In the genomic region with DNA sequence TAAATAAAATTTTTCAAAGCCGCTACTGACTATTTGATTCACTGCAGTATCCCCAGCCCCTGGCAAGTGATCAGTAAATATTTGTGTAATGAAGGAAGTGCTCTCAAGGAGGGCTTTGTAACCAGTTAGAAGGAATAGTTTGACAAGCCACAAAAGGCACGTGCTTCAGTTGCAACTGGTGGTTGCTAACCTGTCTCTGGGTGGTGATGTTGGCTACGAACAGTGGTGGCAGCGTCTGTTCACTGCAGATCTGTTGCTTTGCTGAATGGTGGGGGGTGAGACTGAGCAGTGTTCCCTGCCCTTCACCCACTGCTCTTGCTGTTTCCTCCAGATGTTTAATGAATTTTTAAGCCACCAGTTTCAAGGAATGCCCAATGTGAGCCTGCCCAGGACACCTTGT, we compare ENCODE assay signal across 19 cellular contexts.
DNase-seq lines count a peak whose midpoint lies in the region; ATAC-seq, FAIRE-seq and TF ChIP-seq lines count a peak whose summit lies in the region.
"Had no signal": no experiment of that assay in that cellular context is flagged by ENCODE, and none has a peak within 500 bp of the region (broad histone marks: within the 10 kb centered on the region; RNA-seq: fewer than 3 reads in every experiment).

No MANE protein-coding gene starts in this region.

- DNase-seq in AG20443 (ENCODE audit: low spot score) (peak; percentile 36), GM23248 (peak; percentile 9), NCI-H2196 (lab: John Stamatoyannopoulos, UW; ENCODE audit: unreplicated experiment) (peak; percentile 47), H1 (ENCODE audit: low read depth in 1 of 2, low spot score in 2 of 2) (no peak), CD14-positive monocyte (ENCODE audit: low spot score) (no peak), T-helper 2 cell (no peak)
- DNase-seq: activated CD4-positive, alpha-beta T cell treated with anti-CD3 and anti-CD28 coated beads, Interleukin-2, amount 50 U/mL, for 48 hours; central memory CD4-positive, alpha-beta T cell; MV-4-11; NCI-H2227 treated with DMSO at 0.1 percent for 48 hours had no signal

- H3K27ac ChIP-seq in GM23248 (no peak overlapping the region), H1 (ENCODE audit: low read depth, low read length) (no peak overlapping the region)
- H3K27ac ChIP-seq: gastroesophageal sphincter, neutrophil, right atrium auricular region, SK-N-MC had no signal

- TF ChIP-seq CTCF in H1 (IDR thresholded peaks at IDR 0.05; ENCODE audit: control extremely low read depth in 1 of 3, insufficient read depth in 1 of 3, low read depth in 1 of 3, low read length in 3 of 3) (peak in 2 of 3 experiments; percentile 12 to 32; a peak in 2 of 4 replicates), CD14-positive monocyte (IDR thresholded peaks at IDR 0.05) (no peak)

- no peak overlapping the region for H4K91ac ChIP-seq in H1 (replicated peaks; ENCODE audit: insufficient read length, low read length)

- no peaks in the 10 kb centered on the region for H3K79me2 ChIP-seq in GM23248 (ENCODE audit: insufficient read depth)
- H3K79me2 ChIP-seq in H1 (ENCODE audit: control insufficient read depth in 1 of 2, insufficient read depth in 2 of 2, low read length in 2 of 2): no peaks in the 10 kb centered on the region

- H2BK20ac ChIP-seq in H1 (ENCODE audit: low read length): 0 out of 2 replicates have a peak overlapping the region, but pooled peaks have one; percentile 6

- no peak overlapping the region for H3K4ac ChIP-seq in H1 (replicated peaks; ENCODE audit: insufficient read length, low read depth, low read length)

- intact Hi-C loops in CD14-positive monocyte (cut with micrococcal nuclease): no loop called here

- H3K9me2 ChIP-seq in GM23248 (ENCODE audit: insufficient read depth): no peaks in the 10 kb centered on the region

- CTCF ChIA-PET in H1 (lab: Charles Lee; ENCODE audit: partially characterized antibody): interaction anchor here (1.0 kb wide), 1 partner anchor 10 kb away, joined by 4 read pairs; no protein-coding TSS in a partner anchor

- H3K36me3 ChIP-seq in GM23248 (ENCODE audit: low read depth): no peaks in the 10 kb centered on the region
- H3K36me3 ChIP-seq in H1 (ENCODE audit: control insufficient read depth in 2 of 4, insufficient read depth in 4 of 4, low read length in 3 of 4): no peaks in the 10 kb centered on the region
- H3K36me3 ChIP-seq: gastroesophageal sphincter, neutrophil, right atrium auricular region had no signal

- H3K23ac ChIP-seq in H1 (ENCODE audit: insufficient read length): no peak overlapping the region

- H4K20me1 ChIP-seq in GM23248 (ENCODE audit: insufficient read depth) (no peaks in the 10 kb centered on the region), H1 (replicated peaks in 1 of 2; ENCODE audit: control insufficient read depth in 1 of 2, insufficient read depth in 2 of 2, low read length in 2 of 2) (no peaks in the 10 kb centered on the region)

- no peaks in the 10 kb centered on the region for H3K23me2 ChIP-seq in H1 (ENCODE audit: low read depth, low read length)

- no peaks in the 10 kb centered on the region for H3F3A ChIP-seq in GM23248 (ENCODE audit: insufficient read depth)

- H3K14ac ChIP-seq in H1 (ENCODE audit: insufficient read length): no peak overlapping the region

- ATAC-seq in HG02973 (IDR thresholded peaks at IDR 0.05; ENCODE audit: unreplicated experiment) (no peak), HG03159 (IDR thresholded peaks at IDR 0.05; ENCODE audit: unreplicated experiment) (no peak)
- ATAC-seq: gastroesophageal sphincter had no signal

- H3K27me3 Mint-ChIP-seq in CD14-positive monocyte (ENCODE audit: low read depth in 3 of 3): peaks cover 1 to 12% (median 4%) of the 10 kb centered on the region in 3 donors

- H3K9ac ChIP-seq in GM23248 (no peak overlapping the region), H1 (replicated peaks in 1 of 4; ENCODE audit: extremely low read depth in 1 of 4, low read depth in 3 of 4, low read length in 3 of 4) (no peak overlapping the region)

- no peak overlapping the region for H2BK5ac ChIP-seq in H1 (ENCODE audit: low read depth, low read length)

- H3K4me1 Mint-ChIP-seq in CD14-positive monocyte: no peaks in the 10 kb centered on the region
- H3K4me1 Mint-ChIP-seq: B cell, mesothelial cell of epicardium had no signal

- no peak overlapping the region for H4K8ac ChIP-seq in H1 (ENCODE audit: extremely low read depth, insufficient read depth, low read length)

- H3K4me1 ChIP-seq in GM23248 (ENCODE audit: insufficient read depth) (no peaks in the 10 kb centered on the region), H1 (replicated peaks in 1 of 4; ENCODE audit: control insufficient read depth in 3 of 4, insufficient read depth in 4 of 4, low read length in 3 of 4) (no peaks in the 10 kb centered on the region)
- H3K4me1 ChIP-seq: gastroesophageal sphincter, right atrium auricular region had no signal

- no peak for TF ChIP-seq POLR2A in H1 (IDR thresholded peaks at IDR 0.05; ENCODE audit: control extremely low read depth in 1 of 2, low read depth in 2 of 2, low read length in 2 of 2)

- H3K27ac Mint-ChIP-seq in CD14-positive monocyte: no peak overlapping the region
- H3K27ac Mint-ChIP-seq: B cell, mesothelial cell of epicardium had no signal

- H3K36me3 Mint-ChIP-seq in CD14-positive monocyte: no peaks in the 10 kb centered on the region
- H3K36me3 Mint-ChIP-seq: mesothelial cell of epicardium had no signal

- peak; percentile 36 to 44 for TF ChIP-seq RAD21 in H1 (IDR thresholded peaks at IDR 0.05 in 1 of 2, conservative IDR thresholded peaks at IDR 0.05 in 1 of 2; ENCODE audit: low read depth in 2 of 2, low read length in 2 of 2)

- no peak overlapping the region for H3K56ac ChIP-seq in H1 (replicated peaks; ENCODE audit: insufficient read length, low read depth, low read length)

- no peak overlapping the region for H3K4me2 ChIP-seq in GM23248 (ENCODE audit: unreplicated experiment)
- no peak overlapping the region for H3K4me2 ChIP-seq in H1 (ENCODE audit: insufficient read depth in 1 of 2, low read depth in 2 of 2, low read length in 2 of 2)

- no peak overlapping the region for H3K4me3 Mint-ChIP-seq in CD14-positive monocyte
- H3K4me3 Mint-ChIP-seq: B cell, mesothelial cell of epicardium had no signal

- no peak for TF ChIP-seq EP300 in H1 (IDR thresholded peaks at IDR 0.05; ENCODE audit: borderline replicate concordance in 1 of 2, low read depth in 2 of 2, low read length in 2 of 2)

- no peak overlapping the region for H3K18ac ChIP-seq in H1 (ENCODE audit: extremely low read depth, low read length)

- in situ Hi-C loops in GM23248 (cut with MboI): no loop called here

- H2BK15ac ChIP-seq in H1 (ENCODE audit: low read length): no peak overlapping the region

- H2AK5ac ChIP-seq in H1 (ENCODE audit: low read depth, low read length): no peak overlapping the region

- peaks cover 24% of the 10 kb centered on the region for H3K27me3 ChIP-seq in GM23248 (replicated peaks; ENCODE audit: insufficient read depth)
- H3K27me3 ChIP-seq in H1 (replicated peaks in 1 of 4; ENCODE audit: control insufficient read depth in 3 of 4, extremely low read depth in 1 of 4, insufficient read depth in 3 of 4, low read length in 3 of 4): no peaks in the 10 kb centered on the region
- H3K27me3 ChIP-seq: gastroesophageal sphincter, neutrophil, right atrium auricular region had no signal

- H4K5ac ChIP-seq in H1 (ENCODE audit: insufficient read length, low read depth, low read length): no peak overlapping the region

- H2BK12ac ChIP-seq in H1 (ENCODE audit: low read depth, low read length): no peak overlapping the region

- no peaks in the 10 kb centered on the region for H3K79me1 ChIP-seq in H1 (ENCODE audit: low read depth, low read length)

- H3K9me3 ChIP-seq in GM23248 (ENCODE audit: low read depth) (no peaks in the 10 kb centered on the region), H1 (ENCODE audit: insufficient read depth in 2 of 2, low read depth in 1 of 2, low read length in 1 of 2) (no peaks in the 10 kb centered on the region)
- H3K9me3 ChIP-seq: gastroesophageal sphincter, neutrophil, right atrium auricular region had no signal

- H3K9me3 Mint-ChIP-seq in CD14-positive monocyte: peaks cover 0 to 5% (median 0%) of the 10 kb centered on the region in 7 donors

- 18 to 21% methylated on average over 4 of the region's 4 CpGs for WGBS in GM23248 (ENCODE audit: low coverage in 1 of 2, low lambda C conversion rate in 2 of 2, missing lambda C conversion rate in 2 of 2), 2 experiments
- 85% methylated on average over 4 of the region's 4 CpGs; no CpG with 5 or more reads in 1 of the 2 experiments for WGBS in H1 (ENCODE audit: extremely low coverage in 1 of 2, insufficient coverage in 1 of 2, insufficient read length in 1 of 2, insufficient replicate concordance in 2 of 2, low coverage in 1 of 2, low lambda C conversion rate in 2 of 2, missing lambda C conversion rate in 1 of 2), 2 experiments

- no peak for FAIRE-seq in H1 (lab: Jason Lieb, UNC)
- FAIRE-seq: TTC549 had no signal

- H2BK120ac ChIP-seq in H1 (replicated peaks; ENCODE audit: low read depth, low read length): no peak overlapping the region

- POLR2A ChIA-PET in H1 (lab: Charles Lee; ENCODE audit: partially characterized antibody): interaction anchor here (0.7 kb wide), 1 partner anchor 13 kb away, joined by 3 read pairs; no protein-coding TSS in a partner anchor

- H2AFZ ChIP-seq in GM23248: no peak overlapping the region
- no peak overlapping the region for H2AFZ ChIP-seq in H1 (ENCODE audit: low read length)

- H3K4me3 ChIP-seq in GM23248 (no peak overlapping the region), H1 (ENCODE audit: extremely low read depth in 1 of 4, insufficient read depth in 2 of 4, low read depth in 3 of 4, low read length in 4 of 4) (no peak overlapping the region)
- H3K4me3 ChIP-seq: gastroesophageal sphincter, right atrium auricular region, SK-N-MC had no signal

TF ChIP-seq in H1, 55 proteins besides CTCF, POLR2A, EP300 and RAD21:
- TF ChIP-seq, protein P1, sequence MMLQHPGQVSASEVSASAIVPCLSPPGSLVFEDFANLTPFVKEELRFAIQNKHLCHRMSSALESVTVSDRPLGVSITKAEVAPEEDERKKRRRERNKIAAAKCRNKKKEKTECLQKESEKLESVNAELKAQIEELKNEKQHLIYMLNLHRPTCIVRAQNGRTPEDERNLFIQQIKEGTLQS (IDR thresholded peaks at IDR 0.05; ENCODE audit: insufficient read depth, low read depth, low read length): no peak
- TF ChIP-seq, protein P2, sequence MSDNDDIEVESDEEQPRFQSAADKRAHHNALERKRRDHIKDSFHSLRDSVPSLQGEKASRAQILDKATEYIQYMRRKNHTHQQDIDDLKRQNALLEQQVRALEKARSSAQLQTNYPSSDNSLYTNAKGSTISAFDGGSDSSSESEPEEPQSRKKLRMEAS (IDR thresholded peaks at IDR 0.05): 0 out of 2 replicates have a peak, but pooled peaks have one; percentile 26

Comparison
In these comparisons a context has a peak if more than half of its experiments do, and no peak if none do; other contexts are left out.
1. DNase-seq: peak in AG20443 (single experiment), GM23248 (single experiment) and NCI-H2196 (single experiment); none in H1 (0 of 2), CD14-positive monocyte (single experiment) and T-helper 2 cell (0 of 5).